ENCODE assay signal across 29 cellular contexts in the genomic region with DNA sequence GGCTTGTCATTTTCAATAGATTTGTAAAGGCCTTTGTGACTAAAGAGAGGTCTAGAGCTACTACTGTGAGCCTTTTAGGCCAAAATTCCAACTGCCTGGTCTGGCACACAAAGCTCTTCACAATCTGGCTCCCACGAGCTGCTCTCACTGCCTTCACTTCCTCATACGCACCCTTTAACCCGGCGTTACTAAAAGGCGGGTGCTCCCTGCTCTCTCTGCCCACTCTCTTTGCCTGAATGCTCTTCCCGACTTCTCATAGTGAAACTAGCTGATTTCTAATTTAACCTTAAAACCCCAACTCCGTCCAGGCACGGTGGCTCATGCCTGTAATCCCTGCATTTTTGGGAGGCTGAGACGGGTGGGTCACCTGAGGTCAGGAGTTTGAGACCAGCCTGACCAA. TPM values are rescaled to one million over a fixed set of nuclear protein-coding genes. Genes with fewer than 3 reads are reported as not detected.
"Had no signal": no experiment of that assay in that cellular context is flagged by ENCODE, and none has a peak within 500 bp of the region (broad histone marks: within the 10 kb centered on the region; RNA-seq: fewer than 3 reads in every experiment).

No MANE protein-coding gene starts in this region.

- DNase-seq: activated B cell treated with CpG ODN at 0.5 μM for 24 hours; activated CD4-positive, alpha-beta T cell treated with anti-CD3 and anti-CD28 coated beads, Interleukin-2, amount 50 U/mL, for 1 hour; activated CD8-positive, alpha-beta T cell treated with anti-CD3 and anti-CD28 coated beads for 36 hours; activated T-cell treated with anti-CD3 and anti-CD28 coated beads, Interleukin-2, amount 50 U/mL, for 4 hours; anterior cingulate cortex; effector CD8-positive, alpha-beta T cell; foreskin fibroblast; head of caudate nucleus; hippocampal formation; left cardiac atrium; left ventricle myocardium superior; nucleus accumbens; pancreas; psoas muscle; sigmoid colon; small intestine; stimulated activated CD4-positive, alpha-beta T cell treated with anti-CD3 and anti-CD28 coated beads, Interleukin-4, amount 100 ng/mL, for 24 hours; stimulated activated naive B cell treated with anti-CD40 and anti-IgM and Interleukin-4, amounts not matched to agents 10 μg/mL and 1 μg/mL and 100 μg/mL, for 72 hours; SW 1271; T1000 had no signal

- H3K27ac Mint-ChIP-seq: activated B cell treated with CpG ODN at 0.5 μM for 24 hours; activated CD8-positive, alpha-beta T cell treated with anti-CD3 and anti-CD28 coated beads for 36 hours; activated naive CD8-positive, alpha-beta T cell; activated T-helper 2 cell treated with anti-CD3 and anti-CD28 coated beads, Interferon-gamma antibody, Interleukin-2, Interleukin-4, amounts not matched to agents 10 μg/mL and 5 μg/mL and 100 μg/mL, durations not matched to agents 14 hours and 24 hours and 36 hours; nephron; T-helper 1 cell treated with Interleukin-12 subunit alpha and Interleukin-12 subunit beta and Interleukin-4 antibody, amounts not matched to agents 30 μg/mL and 1 μg/mL, for 36 hours had no signal

- ATAC-seq: activated CD8-positive, alpha-beta T cell treated with anti-CD3 and anti-CD28 coated beads for 36 hours; activated T-cell treated with anti-CD3 and anti-CD28 coated beads, Interleukin-2, amount 50 U/mL, for 4 hours; esophagus mucosa; left cardiac atrium; left ventricle myocardium superior; pancreas; psoas muscle; stimulated activated naive B cell treated with anti-CD40 and anti-IgM and Interleukin-4, amounts not matched to agents 10 μg/mL and 1 μg/mL and 100 μg/mL, for 72 hours had no signal

- H3K27me3 Mint-ChIP-seq: activated B cell treated with CpG ODN at 0.5 μM for 24 hours; activated CD8-positive, alpha-beta T cell treated with anti-CD3 and anti-CD28 coated beads for 36 hours; activated naive CD8-positive, alpha-beta T cell; central memory CD8-positive, alpha-beta T cell; stimulated activated naive B cell treated with anti-CD40 and anti-IgM and Interleukin-4, amounts not matched to agents 10 μg/mL and 1 μg/mL and 100 μg/mL, for 72 hours had no signal

- H3K4me3 ChIP-seq: pancreas, psoas muscle, sigmoid colon, suprapubic skin, tibial nerve had no signal

- H3K4me3 Mint-ChIP-seq: activated B cell treated with CpG ODN at 0.5 μM for 24 hours; activated CD8-positive, alpha-beta T cell treated with anti-CD3 and anti-CD28 coated beads for 36 hours; activated naive CD8-positive, alpha-beta T cell; activated T-cell treated with anti-CD3 and anti-CD28 coated beads, Interleukin-2, amount 50 U/mL, for 4 hours; central memory CD8-positive, alpha-beta T cell; nephron; stimulated activated naive B cell treated with anti-CD40 and anti-IgM and Interleukin-4, amounts not matched to agents 10 μg/mL and 1 μg/mL and 100 μg/mL, for 72 hours; T-helper 1 cell treated with Interleukin-12 subunit alpha and Interleukin-12 subunit beta and Interleukin-4 antibody, amounts not matched to agents 30 μg/mL and 1 μg/mL, for 36 hours had no signal

- H3K27me3 ChIP-seq: pancreas, sigmoid colon, suprapubic skin, tibial nerve had no signal

- H3K4me1 ChIP-seq: pancreas, psoas muscle, sigmoid colon, suprapubic skin had no signal

- H3K27ac ChIP-seq: pancreas, psoas muscle, sigmoid colon, suprapubic skin had no signal

- H3K9me3 ChIP-seq: pancreas, psoas muscle, sigmoid colon, suprapubic skin, tibial nerve had no signal

- H3K9me3 Mint-ChIP-seq: activated B cell treated with CpG ODN at 0.5 μM for 24 hours; activated CD8-positive, alpha-beta T cell treated with anti-CD3 and anti-CD28 coated beads for 36 hours; activated T-cell treated with anti-CD3 and anti-CD28 coated beads, Interleukin-2, amount 50 U/mL, for 4 hours; activated T-helper 2 cell treated with anti-CD3 and anti-CD28 coated beads, Interferon-gamma antibody, Interleukin-2, Interleukin-4, amounts not matched to agents 10 μg/mL and 5 μg/mL and 100 μg/mL, durations not matched to agents 14 hours and 24 hours and 36 hours; central memory CD8-positive, alpha-beta T cell; nephron; stimulated activated naive B cell treated with anti-CD40 and anti-IgM and Interleukin-4, amounts not matched to agents 10 μg/mL and 1 μg/mL and 100 μg/mL, for 72 hours; T-helper 1 cell treated with Interleukin-12 subunit alpha and Interleukin-12 subunit beta and Interleukin-4 antibody, amounts not matched to agents 30 μg/mL and 1 μg/mL, for 36 hours had no signal

- H3K4me1 Mint-ChIP-seq: activated B cell treated with CpG ODN at 0.5 μM for 24 hours, nephron had no signal

RNA-seq across cellular contexts. Expression of a gene that starts 17.7 kb away (rescaled TPM):
- total RNA-seq: lung microvascular endothelial cell had no signal
